38 cellular contexts compared by ENCODE assay signal in the genomic region with DNA sequence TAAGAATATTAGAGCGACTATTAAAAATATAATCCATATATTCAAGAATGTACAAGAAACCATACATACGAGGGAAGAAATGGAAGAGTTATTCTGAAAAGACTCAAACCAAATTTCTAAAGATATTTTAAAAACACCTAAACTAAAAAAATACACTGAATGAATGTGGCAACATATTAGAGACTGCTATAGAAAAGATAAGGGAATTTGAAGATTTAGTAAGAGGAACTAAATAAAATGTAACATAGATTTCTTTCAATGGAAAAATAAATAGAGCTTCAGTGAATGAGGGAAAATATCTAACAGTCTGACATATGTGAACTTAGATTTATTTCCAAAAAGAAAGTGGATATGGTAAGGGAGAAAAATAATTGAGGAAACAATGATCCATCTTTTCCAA.
"Had no signal": no experiment of that assay in that cellular context is flagged by ENCODE, and none has a peak within 500 bp of the region (broad histone marks: within the 10 kb centered on the region; RNA-seq: fewer than 3 reads in every experiment).

No MANE protein-coding gene starts in this region.

- H3K4me3 Mint-ChIP-seq: activated CD4-positive, alpha-beta memory T cell treated with anti-CD3 and anti-CD28 coated beads, Interleukin-2, amount 10 ng/mL, durations not matched to agents 7 days and 5 days; activated CD4-positive, alpha-beta T cell treated with anti-CD3 and anti-CD28 coated beads for 36 hours; activated CD4-positive, alpha-beta T cell treated with anti-CD3 and anti-CD28 coated beads, Interleukin-2, amount 10 ng/mL, durations not matched to agents 7 days and 5 days; activated CD8-positive, alpha-beta memory T cell treated with anti-CD3 and anti-CD28 coated beads, Interleukin-2, amount 10 ng/mL, durations not matched to agents 7 days and 5 days; activated CD8-positive, alpha-beta T cell treated with anti-CD3 and anti-CD28 coated beads, Interleukin-2, amount 10 ng/mL, durations not matched to agents 7 days and 5 days; activated naive CD4-positive, alpha-beta T cell treated with anti-CD3 and anti-CD28 coated beads for 36 hours; activated naive CD8-positive, alpha-beta T cell treated with anti-CD3 and anti-CD28 coated beads for 36 hours; activated T-cell treated with anti-CD3 and anti-CD28 coated beads, Interleukin-2, amount 50 U/mL, for 24 hours; activated T-helper 17 cell treated with anti-CD3 and anti-CD28 coated beads, Interleukin-2, amount 50 U/mL, for 72 hours; T-helper 1 cell treated with Interleukin-12 subunit alpha and Interleukin-12 subunit beta and Interleukin-4 antibody, amounts not matched to agents 30 μg/mL and 1 μg/mL, for 36 hours; T-helper 2 cell treated with Interferon-gamma antibody and Interleukin-4, amounts not matched to agents 5 μg/mL and 100 μg/mL, for 36 hours; WTC11 had no signal

- H3K27me3 Mint-ChIP-seq: activated CD4-positive, alpha-beta memory T cell treated with anti-CD3 and anti-CD28 coated beads, Interleukin-2, amount 10 ng/mL, durations not matched to agents 7 days and 5 days; activated CD4-positive, alpha-beta T cell treated with anti-CD3 and anti-CD28 coated beads for 36 hours; activated CD4-positive, alpha-beta T cell treated with anti-CD3 and anti-CD28 coated beads, Interleukin-2, amount 10 ng/mL, durations not matched to agents 7 days and 5 days; activated CD8-positive, alpha-beta memory T cell treated with anti-CD3 and anti-CD28 coated beads, Interleukin-2, amount 10 ng/mL, durations not matched to agents 7 days and 5 days; activated naive CD8-positive, alpha-beta T cell treated with anti-CD3 and anti-CD28 coated beads for 36 hours; activated T-cell treated with anti-CD3 and anti-CD28 coated beads, Interleukin-2, amount 50 U/mL, for 24 hours had no signal

- DNase-seq: activated CD4-positive, alpha-beta memory T cell treated with anti-CD3 and anti-CD28 coated beads, Interleukin-2, amount 10 ng/mL, durations not matched to agents 7 days and 5 days; activated CD4-positive, alpha-beta T cell treated with anti-CD3 and anti-CD28 coated beads for 1 hour; activated CD4-positive, alpha-beta T cell treated with anti-CD3 and anti-CD28 coated beads for 36 hours; activated CD4-positive, alpha-beta T cell treated with anti-CD3 and anti-CD28 coated beads for 48 hours; activated CD4-positive, alpha-beta T cell treated with anti-CD3 and anti-CD28 coated beads, Interleukin-2, amount 10 ng/mL, durations not matched to agents 7 days and 5 days; activated CD4-positive, alpha-beta T cell treated with anti-CD3 and anti-CD28 coated beads, Interleukin-2, amount 50 U/mL, for 48 hours; activated CD4-positive, CD25-positive, alpha-beta regulatory T cell; activated CD8-positive, alpha-beta memory T cell treated with anti-CD3 and anti-CD28 coated beads for 24 hours; activated CD8-positive, alpha-beta memory T cell treated with anti-CD3 and anti-CD28 coated beads, Interleukin-2, amount 10 ng/mL, durations not matched to agents 7 days and 5 days; activated CD8-positive, alpha-beta memory T cell treated with anti-CD3 and anti-CD28 coated beads, Interleukin-2, amount 50 U/mL, for 48 hours; activated CD8-positive, alpha-beta T cell treated with anti-CD3 and anti-CD28 coated beads, Interleukin-2, amount 10 ng/mL, durations not matched to agents 7 days and 5 days; activated effector memory CD4-positive, alpha-beta T cell treated with anti-CD3 and anti-CD28 coated beads, Interleukin-2, amount 50 U/mL, for 16 hours; activated gamma-delta T cell treated with Interleukin-2 at 50 U/mL for 16 hours; activated naive CD4-positive, alpha-beta T cell; activated naive CD4-positive, alpha-beta T cell treated with anti-CD3 and anti-CD28 coated beads for 36 hours; activated naive CD4-positive, alpha-beta T cell treated with anti-CD3 and anti-CD28 coated beads, Interleukin-2, amount 50 U/mL, for 16 hours; activated naive CD8-positive, alpha-beta T cell treated with anti-CD3 and anti-CD28 coated beads for 36 hours; activated T-cell treated with anti-CD3 and anti-CD28 coated beads, Interleukin-2, amount 50 U/mL, for 24 hours; adrenal gland; amniotic stem cell; aorta; body of pancreas; brain microvascular endothelial cell; central memory CD4-positive, alpha-beta T cell; T-helper 1 cell; T-helper 2 cell; T-helper 9 cell; WERI-Rb-1 had no signal

- H3K9me3 ChIP-seq: adrenal gland, body of pancreas, breast epithelium had no signal

- H3K27me3 ChIP-seq: adrenal gland, body of pancreas, brain microvascular endothelial cell, breast epithelium had no signal

- H3K4me1 ChIP-seq: adrenal gland, body of pancreas, breast epithelium had no signal

- H3K36me3 ChIP-seq: adrenal gland, brain microvascular endothelial cell, breast epithelium, WERI-Rb-1 had no signal

- H3K27ac Mint-ChIP-seq: activated CD4-positive, alpha-beta memory T cell treated with anti-CD3 and anti-CD28 coated beads, Interleukin-2, amount 10 ng/mL, durations not matched to agents 7 days and 5 days; activated CD4-positive, alpha-beta T cell treated with anti-CD3 and anti-CD28 coated beads for 36 hours; activated CD4-positive, alpha-beta T cell treated with anti-CD3 and anti-CD28 coated beads, Interleukin-2, amount 10 ng/mL, durations not matched to agents 7 days and 5 days; activated CD8-positive, alpha-beta memory T cell treated with anti-CD3 and anti-CD28 coated beads, Interleukin-2, amount 10 ng/mL, durations not matched to agents 7 days and 5 days; activated CD8-positive, alpha-beta T cell treated with anti-CD3 and anti-CD28 coated beads, Interleukin-2, amount 10 ng/mL, durations not matched to agents 7 days and 5 days; activated naive CD4-positive, alpha-beta T cell treated with anti-CD3 and anti-CD28 coated beads for 36 hours; activated naive CD4-positive, alpha-beta T cell treated with anti-CD3 and anti-CD28 coated beads, Interleukin-2, amount 50 U/mL, for 72 hours; activated naive CD8-positive, alpha-beta T cell treated with anti-CD3 and anti-CD28 coated beads for 36 hours; activated T-cell treated with anti-CD3 and anti-CD28 coated beads, Interleukin-2, amount 50 U/mL, for 24 hours; activated T-helper 17 cell treated with anti-CD3 and anti-CD28 coated beads, Interleukin-2, amount 50 U/mL, for 72 hours; T-helper 1 cell treated with Interleukin-12 subunit alpha and Interleukin-12 subunit beta and Interleukin-4 antibody, amounts not matched to agents 30 μg/mL and 1 μg/mL, for 36 hours; T-helper 2 cell treated with Interferon-gamma antibody and Interleukin-4, amounts not matched to agents 5 μg/mL and 100 μg/mL, for 36 hours; WTC11 had no signal

- ATAC-seq: activated CD4-positive, alpha-beta T cell treated with anti-CD3 and anti-CD28 coated beads for 36 hours; activated CD4-positive, CD25-positive, alpha-beta regulatory T cell treated with anti-CD3 and anti-CD28 coated beads, Interleukin-2, amount 50 U/mL, for 24 hours; activated CD8-positive, alpha-beta memory T cell treated with anti-CD3 and anti-CD28 coated beads, Interleukin-2, amount 10 ng/mL, durations not matched to agents 7 days and 5 days; activated CD8-positive, alpha-beta T cell treated with anti-CD3 and anti-CD28 coated beads, Interleukin-2, amount 10 ng/mL, durations not matched to agents 7 days and 5 days; activated naive CD4-positive, alpha-beta T cell treated with anti-CD3 and anti-CD28 coated beads, Interleukin-2, amount 50 U/mL, for 72 hours; activated T-helper 17 cell treated with anti-CD3 and anti-CD28 coated beads, Interleukin-2, amount 50 U/mL, for 72 hours; body of pancreas; WTC11 had no signal

- H3K27ac ChIP-seq: adrenal gland, body of pancreas, brain microvascular endothelial cell, breast epithelium, WERI-Rb-1 had no signal

- H3K4me1 Mint-ChIP-seq: activated CD4-positive, alpha-beta memory T cell treated with anti-CD3 and anti-CD28 coated beads, Interleukin-2, amount 10 ng/mL, durations not matched to agents 7 days and 5 days; activated CD4-positive, alpha-beta T cell treated with anti-CD3 and anti-CD28 coated beads for 36 hours; activated CD4-positive, alpha-beta T cell treated with anti-CD3 and anti-CD28 coated beads, Interleukin-2, amount 10 ng/mL, durations not matched to agents 7 days and 5 days; activated naive CD8-positive, alpha-beta T cell treated with anti-CD3 and anti-CD28 coated beads for 36 hours; activated T-helper 17 cell treated with anti-CD3 and anti-CD28 coated beads, Interleukin-2, amount 50 U/mL, for 72 hours had no signal

- FAIRE-seq: astrocyte, colon, TTC549 had no signal

- H3K9me3 Mint-ChIP-seq: activated CD4-positive, alpha-beta memory T cell treated with anti-CD3 and anti-CD28 coated beads, Interleukin-2, amount 10 ng/mL, durations not matched to agents 7 days and 5 days; activated T-helper 17 cell treated with anti-CD3 and anti-CD28 coated beads, Interleukin-2, amount 50 U/mL, for 72 hours had no signal

- H3K4me3 ChIP-seq: adrenal gland, body of pancreas, breast epithelium had no signal

- H3K36me3 Mint-ChIP-seq: activated CD8-positive, alpha-beta memory T cell treated with anti-CD3 and anti-CD28 coated beads, Interleukin-2, amount 10 ng/mL, durations not matched to agents 7 days and 5 days had no signal
